In genomic region chr2:20282916-20283592, GRCh38 we compare ENCODE assay signal across 13 cellular contexts. TPM values are rescaled to one million over a fixed set of nuclear protein-coding genes. Genes with fewer than 3 reads are reported as not detected.
A peak's percentile ranks its signal among the peaks of the same experiment; 100 is the strongest.
DNase-seq lines count a peak whose midpoint lies in the region; ATAC-seq and TF ChIP-seq lines count a peak whose summit lies in the region.
"Had no signal": no experiment of that assay in that cellular context is flagged by ENCODE, and none has a peak within 500 bp of the region (broad histone marks: within the 10 kb centered on the region; RNA-seq: fewer than 3 reads in every experiment).

No MANE protein-coding gene starts in this region.

- H3K36me3 Mint-ChIP-seq in activated CD8-positive, alpha-beta T cell treated with anti-CD3 and anti-CD28 coated beads, Interleukin-2, amount 10 ng/mL, durations not matched to agents 7 days and 5 days (ENCODE audit: low read depth), result peaks cover 45% of the 10 kb centered on the region
- H3K36me3 Mint-ChIP-seq in glutamatergic neuron (ENCODE audit: unreplicated experiment), result no peaks in the 10 kb centered on the region

- DNase-seq in MG63, result peak; percentile 51
- DNase-seq in amygdala (lab: John Stamatoyannopoulos, UW), result peak in 49 of 56 donors; percentile 2 to 80 (median 39)
- peak; percentile 82 for DNase-seq in left ventricle myocardium superior
- DNase-seq in sigmoid colon, result peak; percentile 88
- DNase-seq in activated CD8-positive, alpha-beta T cell treated with anti-CD3 and anti-CD28 coated beads, Interleukin-2, amount 10 ng/mL, durations not matched to agents 7 days and 5 days, result no peak
- DNase-seq in glutamatergic neuron, result no peak
- DNase-seq in activated naive CD4-positive, alpha-beta T cell treated with anti-CD3 and anti-CD28 coated beads, Interleukin-2, amount 50 U/mL, for 16 hours, result no peak
- DNase-seq in GF-D8 (lab: John Stamatoyannopoulos, UW), result no peak
- DNase-seq: activated CD8-positive, alpha-beta T cell treated with anti-CD3 and anti-CD28 coated beads for 36 hours; DMS53; foreskin fibroblast; NCI-H69; stimulated activated CD4-positive, alpha-beta T cell treated with anti-CD3 and anti-CD28 coated beads, Interleukin-12 subunit alpha, Interleukin-12 subunit beta, amount 100 ng/mL, for 4 hours had no signal

- H3K4me1 ChIP-seq in sigmoid colon, result peaks cover 0 to 16% (median 6%) of the 10 kb centered on the region in 4 donors

- H3K36me3 ChIP-seq in MG63 (peaks cover 89% of the 10 kb centered on the region), sigmoid colon (peaks cover 0 to 63% (median 2%) of the 10 kb centered on the region in 4 donors)

- POLR2A ChIA-PET in activated CD8-positive, alpha-beta T cell treated with anti-CD3 and anti-CD28 coated beads, Interleukin-2, amount 10 ng/mL, durations not matched to agents 7 days and 5 days (lab: Charles Lee), result no interaction called here

- peak; percentile 89 for ATAC-seq in left ventricle myocardium superior
- ATAC-seq in activated CD8-positive, alpha-beta T cell treated with anti-CD3 and anti-CD28 coated beads, Interleukin-2, amount 10 ng/mL, durations not matched to agents 7 days and 5 days, result no peak
- ATAC-seq: activated CD8-positive, alpha-beta T cell treated with anti-CD3 and anti-CD28 coated beads for 36 hours had no signal

- no peak for TF ChIP-seq CTCF in sigmoid colon (IDR thresholded peaks at IDR 0.05)
- no peak for TF ChIP-seq CTCF in glutamatergic neuron (IDR thresholded peaks at IDR 0.05; ENCODE audit: partially characterized antibody, unreplicated experiment)

- TF ChIP-seq POLR2A in sigmoid colon (IDR thresholded peaks at IDR 0.05), result no peak

- no peaks in the 10 kb centered on the region for H3K9me3 Mint-ChIP-seq in activated CD8-positive, alpha-beta T cell treated with anti-CD3 and anti-CD28 coated beads, Interleukin-2, amount 10 ng/mL, durations not matched to agents 7 days and 5 days (ENCODE audit: insufficient read depth)
- no peaks in the 10 kb centered on the region for H3K9me3 Mint-ChIP-seq in glutamatergic neuron (ENCODE audit: unreplicated experiment)
- H3K9me3 Mint-ChIP-seq: activated CD8-positive, alpha-beta T cell treated with anti-CD3 and anti-CD28 coated beads for 36 hours had no signal

- no peak overlapping the region for H3K27ac Mint-ChIP-seq in activated CD8-positive, alpha-beta T cell treated with anti-CD3 and anti-CD28 coated beads, Interleukin-2, amount 10 ng/mL, durations not matched to agents 7 days and 5 days
- H3K27ac Mint-ChIP-seq in glutamatergic neuron (ENCODE audit: unreplicated experiment), result no peak overlapping the region
- H3K27ac Mint-ChIP-seq: activated CD8-positive, alpha-beta T cell treated with anti-CD3 and anti-CD28 coated beads for 36 hours had no signal

- no peaks in the 10 kb centered on the region for H3K27me3 Mint-ChIP-seq in activated CD8-positive, alpha-beta T cell treated with anti-CD3 and anti-CD28 coated beads, Interleukin-2, amount 10 ng/mL, durations not matched to agents 7 days and 5 days (ENCODE audit: low read depth)
- no peaks in the 10 kb centered on the region for H3K27me3 Mint-ChIP-seq in glutamatergic neuron (ENCODE audit: unreplicated experiment)
- H3K27me3 Mint-ChIP-seq: activated CD8-positive, alpha-beta T cell treated with anti-CD3 and anti-CD28 coated beads for 36 hours had no signal

- H3K4me1 Mint-ChIP-seq in activated CD8-positive, alpha-beta T cell treated with anti-CD3 and anti-CD28 coated beads, Interleukin-2, amount 10 ng/mL, durations not matched to agents 7 days and 5 days (ENCODE audit: low read depth), result no peaks in the 10 kb centered on the region
- H3K4me1 Mint-ChIP-seq in glutamatergic neuron (ENCODE audit: low read depth, unreplicated experiment), result no peaks in the 10 kb centered on the region

- no peak overlapping the region for H3K27ac ChIP-seq in sigmoid colon

- no peak overlapping the region for H3K4me3 ChIP-seq in MG63
- H3K4me3 ChIP-seq in sigmoid colon, result no peak overlapping the region

- no peak for TF ChIP-seq EP300 in sigmoid colon (IDR thresholded peaks at IDR 0.05)

- WGBS in sigmoid colon, 2 donors, result 57 to 77% methylated on average over 3 of the region's 3 CpGs

- intact Hi-C loops in left ventricle myocardium superior (cut with micrococcal nuclease), result loop anchor here (5.0 kb wide), 1 partner anchor 49 kb away; no protein-coding TSS in a partner anchor
- intact Hi-C loops in sigmoid colon (cut with DNase I), result no loop called here

- H3K9me3 ChIP-seq in MG63 (no peaks in the 10 kb centered on the region), sigmoid colon (no peaks in the 10 kb centered on the region)

- H3K27me3 ChIP-seq in MG63 (no peaks in the 10 kb centered on the region), sigmoid colon (no peaks in the 10 kb centered on the region)

- no peak overlapping the region for H3K4me3 Mint-ChIP-seq in activated CD8-positive, alpha-beta T cell treated with anti-CD3 and anti-CD28 coated beads, Interleukin-2, amount 10 ng/mL, durations not matched to agents 7 days and 5 days
- no peak overlapping the region for H3K4me3 Mint-ChIP-seq in glutamatergic neuron (ENCODE audit: unreplicated experiment)
- H3K4me3 Mint-ChIP-seq: activated CD8-positive, alpha-beta T cell treated with anti-CD3 and anti-CD28 coated beads for 36 hours had no signal

- CTCF ChIA-PET in activated CD8-positive, alpha-beta T cell treated with anti-CD3 and anti-CD28 coated beads, Interleukin-2, amount 10 ng/mL, durations not matched to agents 7 days and 5 days (lab: Charles Lee), result interaction anchor here (1.2 to 1.9 kb wide), 5 partner anchors 8 to 58 kb away, joined by 3 to 6 read pairs (median 4); partner anchors contain the start of gene SDC1

RNA-seq across cellular contexts. Expression of gene SDC1, which starts 58.1 kb away (rescaled TPM):
- 33.4 and 40.5 TPM in 2 replicates for total RNA-seq in MG63 (2014; rRNA removed; shearing (Covaris generic); ENCODE audit: low replicate concordance)
- total RNA-seq in left ventricle myocardium superior (0.42 TPM), sigmoid colon (1 to 10 TPM in 1 of 4 donors, under 1 TPM in 2, not detected in 1; 0.33 to 1.5 (median 0.36) TPM), glutamatergic neuron (ENCODE audit: unreplicated experiment) (0.93 TPM)
- 100 to 1,000 TPM in 1 of 3 donors, 10 to 100 TPM in 2; 14.4 to 104 (median 19.4) TPM for polyA plus RNA-seq in sigmoid colon
- total RNA-seq in activated CD8-positive, alpha-beta T cell treated with anti-CD3 and anti-CD28 coated beads, Interleukin-2, amount 10 ng/mL, durations not matched to agents 7 days and 5 days, result not detected

Comparison
In these comparisons a context has a peak if more than half of its experiments do, and no peak if none do; other contexts are left out.
1. DNase-seq: peak in MG63 (single experiment), amygdala (49 of 56), left ventricle myocardium superior (single experiment) and sigmoid colon (single experiment); none in activated CD8-positive, alpha-beta T cell treated with anti-CD3 and anti-CD28 coated beads, Interleukin-2, amount 10 ng/mL, durations not matched to agents 7 days and 5 days (single experiment), glutamatergic neuron (single experiment), activated naive CD4-positive, alpha-beta T cell treated with anti-CD3 and anti-CD28 coated beads, Interleukin-2, amount 50 U/mL, for 16 hours (single experiment) and GF-D8 (single experiment).
2. RNA of gene SDC1, which starts 58.1 kb away (total RNA-seq): 33.4 to 40.5 TPM in MG63; 0.93 TPM in glutamatergic neuron (single experiment), 0.42 TPM in left ventricle myocardium superior (single experiment), 0.33 to 1.5 TPM in sigmoid colon and not detected in activated CD8-positive, alpha-beta T cell treated with anti-CD3 and anti-CD28 coated beads, Interleukin-2, amount 10 ng/mL, durations not matched to agents 7 days and 5 days; every median in the first group is over 10 times any median in the second.